ENCODE assay signal across 32 cellular contexts in the genomic region with DNA sequence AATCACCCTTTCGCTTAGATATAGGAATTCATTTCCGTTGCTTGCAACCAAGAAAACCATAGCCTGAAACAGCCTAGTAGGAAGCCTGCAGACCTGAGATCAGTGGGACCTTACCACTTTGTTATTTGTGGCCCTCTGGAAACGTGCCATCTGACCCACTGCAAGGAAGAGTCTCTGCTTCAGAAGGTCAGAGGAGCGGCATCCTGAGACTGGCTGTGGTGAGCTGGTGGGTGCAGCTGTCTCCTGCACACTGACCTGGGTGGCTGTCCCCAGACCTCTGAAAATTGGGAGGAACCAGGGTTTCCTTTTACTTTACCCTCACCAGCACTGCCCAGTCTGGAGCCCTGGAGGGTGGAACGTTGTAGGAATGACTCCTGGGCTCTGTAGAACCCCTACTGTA. TPM values are rescaled to one million over a fixed set of nuclear protein-coding genes. Genes with fewer than 3 reads are reported as not detected.
"Had no signal": no experiment of that assay in that cellular context is flagged by ENCODE, and none has a peak within 500 bp of the region (broad histone marks: within the 10 kb centered on the region; RNA-seq: fewer than 3 reads in every experiment).

No MANE protein-coding gene starts in this region.

- H2AFZ ChIP-seq: PC-9 had no signal

- H3K4me3 ChIP-seq: MG63, PC-9, SJSA1 had no signal

- H3K27me3 ChIP-seq: MG63, SJSA1 had no signal

- H3K9ac ChIP-seq: SK-N-SH had no signal

- DNase-seq: Kasumi-1, KG1, MG63, NCI-H1048, NCI-H1092 treated with DMSO at 0.1 percent for 48 hours, NCI-H1105 treated with DMSO at 0.1 percent for 48 hours, NCI-H1417, NCI-H1436, NCI-H146, NCI-H1694, NCI-H187, NCI-H1930, NCI-H2029 treated with DMSO at 0.1 percent for 48 hours, NCI-H2081 treated with DMSO at 0.1 percent for 48 hours, NCI-H2107, NCI-H2171, NCI-H226, NCI-H446 treated with DMSO at 0.1 percent for 48 hours, NCI-H510A, NCI-H524, NCI-H526, NCI-H69, NCI-H748 treated with DMSO at 0.1 percent for 48 hours, NCI-H82, PC-9, SHP77, SK-N-SH, SW 1271 had no signal

- H3K4me1 ChIP-seq: SJSA1 had no signal

- H3K4me2 ChIP-seq: PC-9, SK-N-SH had no signal

- H3K9me3 ChIP-seq: MG63, SJSA1, SK-N-SH had no signal

- H3K36me3 ChIP-seq: MG63, SJSA1 had no signal

- H3K27ac ChIP-seq: PC-9, RWPE1, SJSA1 had no signal

RNA-seq across cellular contexts. Expression of a gene that starts 18.2 kb away (rescaled TPM):
- total RNA-seq: OCI-LY7 had no signal
- polyA plus RNA-seq: SK-N-SH had no signal

RNA-seq across cellular contexts. Expression of a gene that starts 38.8 kb away (rescaled TPM):
- total RNA-seq: OCI-LY7, PC-9, Right ventricle myocardium inferior, SJSA1 had no signal
- polyA plus RNA-seq: SK-N-SH had no signal
